ENCODE assay signal across 27 cellular contexts in the genomic region with DNA sequence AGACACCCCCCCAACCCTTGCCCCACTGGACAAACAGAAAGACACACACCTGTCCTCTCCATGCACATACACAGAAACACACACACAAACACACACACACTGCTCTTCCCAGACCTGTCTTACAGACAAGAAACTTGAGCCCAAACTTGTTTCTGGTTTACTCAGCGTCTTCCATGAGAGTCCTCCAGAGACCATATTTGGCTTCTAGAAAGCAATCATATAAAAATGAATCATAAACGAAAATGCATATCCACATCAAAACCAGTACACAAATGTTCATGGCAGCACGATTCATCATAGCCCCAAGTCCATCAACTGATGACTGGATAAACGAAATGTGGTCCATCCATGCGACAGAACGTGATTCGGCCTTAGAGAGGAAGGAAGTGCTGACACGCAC.
"Had no signal": no experiment of that assay in that cellular context is flagged by ENCODE, and none has a peak within 500 bp of the region (broad histone marks: within the 10 kb centered on the region; RNA-seq: fewer than 3 reads in every experiment).

No MANE protein-coding gene starts in this region.

- H3K36me3 ChIP-seq: brain microvascular endothelial cell, esophagus squamous epithelium, heart left ventricle had no signal

- FAIRE-seq: astrocyte, colon, frontal cortex had no signal

- ATAC-seq: activated CD4-positive, CD25-positive, alpha-beta regulatory T cell treated with anti-CD3 and anti-CD28 coated beads, Interleukin-2, amount 50 U/mL, for 24 hours; effector memory CD8-positive, alpha-beta T cell had no signal

- DNase-seq: activated B cell treated with CpG ODN at 0.5 μM for 24 hours; activated CD4-positive, alpha-beta memory T cell treated with anti-CD3 and anti-CD28 coated beads, Interleukin-2, amount 10 ng/mL, durations not matched to agents 7 days and 5 days; activated CD4-positive, alpha-beta T cell treated with anti-CD3 and anti-CD28 coated beads, Interleukin-2, amount 10 ng/mL, durations not matched to agents 24 days and 14 days; activated CD8-positive, alpha-beta memory T cell treated with anti-CD3 and anti-CD28 coated beads, Interleukin-2, amount 50 U/mL, for 48 hours; activated effector memory CD4-positive, alpha-beta T cell treated with Interleukin-2 at 50 U/mL for 16 hours; activated gamma-delta T cell treated with Interleukin-2 at 50 U/mL for 16 hours; activated naive CD4-positive, alpha-beta T cell treated with anti-CD3 and anti-CD28 coated beads, Interleukin-2, amount 50 U/mL, for 16 hours; activated naive CD4-positive, alpha-beta T cell treated with Interleukin-2 at 50 U/mL for 16 hours; activated T-cell treated with anti-CD3 and anti-CD28 coated beads for 4 hours; activated T-cell treated with anti-CD3 and anti-CD28 coated beads, Interleukin-2, amount 50 U/mL, for 24 hours; activated T-cell treated with anti-CD3 and anti-CD28 coated beads, Interleukin-2, amount 50 U/mL, for 72 hours; amniotic stem cell; anterior cingulate cortex; brain microvascular endothelial cell; caudate nucleus; cortex of kidney; dermis blood vessel endothelial cell; effector CD4-positive, alpha-beta T cell; effector memory CD8-positive, alpha-beta T cell; esophagus squamous epithelium; heart left ventricle; T-helper 2 cell had no signal

- H3K9me3 Mint-ChIP-seq: activated CD4-positive, alpha-beta memory T cell treated with anti-CD3 and anti-CD28 coated beads, Interleukin-2, amount 10 ng/mL, durations not matched to agents 7 days and 5 days; activated CD4-positive, alpha-beta T cell treated with anti-CD3 and anti-CD28 coated beads, Interleukin-2, amount 10 ng/mL, durations not matched to agents 24 days and 14 days had no signal

- H3K4me1 Mint-ChIP-seq: activated B cell treated with CpG ODN at 0.5 μM for 24 hours; activated CD4-positive, alpha-beta memory T cell treated with anti-CD3 and anti-CD28 coated beads, Interleukin-2, amount 10 ng/mL, durations not matched to agents 7 days and 5 days; activated CD4-positive, alpha-beta T cell treated with anti-CD3 and anti-CD28 coated beads, Interleukin-2, amount 10 ng/mL, durations not matched to agents 24 days and 14 days had no signal

- H3K27me3 ChIP-seq: brain microvascular endothelial cell, esophagus squamous epithelium, heart left ventricle had no signal

- H3K4me3 Mint-ChIP-seq: activated B cell treated with CpG ODN at 0.5 μM for 24 hours; activated CD4-positive, alpha-beta memory T cell treated with anti-CD3 and anti-CD28 coated beads, Interleukin-2, amount 10 ng/mL, durations not matched to agents 7 days and 5 days; activated CD4-positive, alpha-beta T cell treated with anti-CD3 and anti-CD28 coated beads, Interleukin-2, amount 10 ng/mL, durations not matched to agents 24 days and 14 days; activated naive CD8-positive, alpha-beta T cell; activated T-cell treated with anti-CD3 and anti-CD28 coated beads, Interleukin-2, amount 50 U/mL, for 24 hours; activated T-cell treated with anti-CD3 and anti-CD28 coated beads, Interleukin-2, amount 50 U/mL, for 72 hours; effector memory CD8-positive, alpha-beta T cell had no signal

- H3K27me3 Mint-ChIP-seq: activated CD4-positive, alpha-beta memory T cell treated with anti-CD3 and anti-CD28 coated beads, Interleukin-2, amount 10 ng/mL, durations not matched to agents 7 days and 5 days; activated CD4-positive, alpha-beta T cell treated with anti-CD3 and anti-CD28 coated beads, Interleukin-2, amount 10 ng/mL, durations not matched to agents 24 days and 14 days; activated naive CD8-positive, alpha-beta T cell; activated T-cell treated with anti-CD3 and anti-CD28 coated beads, Interleukin-2, amount 50 U/mL, for 24 hours had no signal

- H3K27ac Mint-ChIP-seq: activated B cell treated with CpG ODN at 0.5 μM for 24 hours; activated CD4-positive, alpha-beta memory T cell treated with anti-CD3 and anti-CD28 coated beads, Interleukin-2, amount 10 ng/mL, durations not matched to agents 7 days and 5 days; activated CD4-positive, alpha-beta T cell treated with anti-CD3 and anti-CD28 coated beads, Interleukin-2, amount 10 ng/mL, durations not matched to agents 24 days and 14 days; activated naive CD8-positive, alpha-beta T cell; activated T-cell treated with anti-CD3 and anti-CD28 coated beads, Interleukin-2, amount 50 U/mL, for 24 hours; activated T-cell treated with anti-CD3 and anti-CD28 coated beads, Interleukin-2, amount 50 U/mL, for 72 hours; effector memory CD8-positive, alpha-beta T cell had no signal

- H3K4me3 ChIP-seq: esophagus squamous epithelium, heart left ventricle had no signal
